ENCODE assay signal across 1 cellular context in genomic region chr14:23513005-23513412, GRCh38.
TF ChIP-seq lines count a peak whose summit lies in the region.

No MANE protein-coding gene starts in this region.

TF ChIP-seq in H1, 55 proteins besides CTCF, POLR2A, EP300 and RAD21:
- no peak for TF ChIP-seq SP1 (IDR thresholded peaks at IDR 0.05; ENCODE audit: low read depth, low read length)
- TF ChIP-seq CEBPB (IDR thresholded peaks at IDR 0.05; ENCODE audit: low read depth, low read length), result no peak
- no peak for TF ChIP-seq TBP (IDR thresholded peaks at IDR 0.05; ENCODE audit: low read depth, low read length)
- no peak for TF ChIP-seq KDM1A (IDR thresholded peaks at IDR 0.05; ENCODE audit: borderline replicate concordance, low read length)
- TF ChIP-seq EZH2 (IDR thresholded peaks at IDR 0.05; ENCODE audit: low read depth, low read length, severe bottlenecking), result no peak
